Comparison of ENCODE assay signal across 9 cellular contexts in genomic region chr1:21956720-21957552, GRCh38. TPM values are rescaled to one million over a fixed set of nuclear protein-coding genes. Genes with fewer than 3 reads are reported as not detected.
DNase-seq lines count a peak whose midpoint lies in the region; ATAC-seq and TF ChIP-seq lines count a peak whose summit lies in the region.
"Had no signal": no experiment of that assay in that cellular context is flagged by ENCODE, and none has a peak within 500 bp of the region (broad histone marks: within the 10 kb centered on the region; RNA-seq: fewer than 3 reads in every experiment).

No MANE protein-coding gene starts in this region.

- no peaks in the 10 kb centered on the region for H3K36me3 ChIP-seq in BLaER1
- no peaks in the 10 kb centered on the region for H3K36me3 ChIP-seq in fibroblast of lung (ENCODE audit: control insufficient read depth, insufficient read depth, low read length)

- no peak overlapping the region for H3K4me3 ChIP-seq in BLaER1
- no peak overlapping the region for H3K4me3 ChIP-seq in fibroblast of lung (replicated peaks in 1 of 4; ENCODE audit: control extremely low read depth in 1 of 4, insufficient read depth in 1 of 4, low read depth in 3 of 4, low read length in 4 of 4)

- in situ Hi-C loops in GM13976 (cut with MboI; ENCODE audit: low sequenced_read_pairs, unreplicated experiment), result loop anchor here (25.0 kb wide), 1 partner anchor 720 kb away; no protein-coding TSS in a partner anchor

- H4K20me1 ChIP-seq in BLaER1 (no peaks in the 10 kb centered on the region), fibroblast of lung (ENCODE audit: control insufficient read depth, extremely low read depth, insufficient read depth, low read length) (no peaks in the 10 kb centered on the region)

- TF ChIP-seq CTCF in fibroblast of lung (conservative IDR thresholded peaks at IDR 0.05 in 1 of 2, IDR thresholded peaks at IDR 0.05 in 1 of 2; ENCODE audit: low read depth in 1 of 2, low read length in 2 of 2) (no peak), GM13976 (IDR thresholded peaks at IDR 0.05; ENCODE audit: borderline replicate concordance, control extremely low read depth, extremely low read depth, insufficient read depth, missing control alignments) (no peak)

- DNase-seq in NCI-H1092 treated with DMSO at 0.1 percent for 48 hours (lab: John Stamatoyannopoulos, UW), result peak; percentile 50
- peak; percentile 23 for DNase-seq in activated CD8-positive, alpha-beta memory T cell treated with anti-CD3 and anti-CD28 coated beads, Interleukin-2, amount 50 U/mL, for 1 hour (ENCODE audit: extremely low read depth)
- peak; percentile 58 to 65 for DNase-seq in fibroblast of lung (ENCODE audit: low read depth in 2 of 2)
- DNase-seq in sciatic nerve (ENCODE audit: low spot score), result no peak
- no peak for DNase-seq in GM13976 (ENCODE audit: low spot score)

- H3K9ac ChIP-seq in BLaER1 (no peak overlapping the region), fibroblast of lung (ENCODE audit: insufficient read depth, low read length) (no peak overlapping the region)

- H2AFZ ChIP-seq in fibroblast of lung (ENCODE audit: low read length), result no peak overlapping the region

- H3K9me3 ChIP-seq in BLaER1 (no peaks in the 10 kb centered on the region), fibroblast of lung (ENCODE audit: control insufficient read depth, insufficient read depth, low read depth, low read length) (no peaks in the 10 kb centered on the region)

- peaks cover 57% of the 10 kb centered on the region for H3K4me1 ChIP-seq in BLaER1
- peaks cover 4% of the 10 kb centered on the region for H3K4me1 ChIP-seq in fibroblast of lung (ENCODE audit: control insufficient read depth, extremely low read depth, insufficient read depth, low read length)

- intact Hi-C loops in sciatic nerve (cut with DNase I), result no loop called here

- H3K27me3 ChIP-seq in BLaER1, result no peaks in the 10 kb centered on the region
- peaks cover 3% of the 10 kb centered on the region for H3K27me3 ChIP-seq in fibroblast of lung (ENCODE audit: control insufficient read depth, insufficient read depth, low read length)

- H3K27ac ChIP-seq in BLaER1, result peak overlapping the region; percentile 20
- no peak overlapping the region for H3K27ac ChIP-seq in fibroblast of lung (ENCODE audit: insufficient read depth, low read length)

- no peaks in the 10 kb centered on the region for H3K79me2 ChIP-seq in fibroblast of lung (ENCODE audit: control insufficient read depth, insufficient read depth, low read length)

- H3K4me2 ChIP-seq in BLaER1, result peak overlapping the region; percentile 70
- H3K4me2 ChIP-seq in fibroblast of lung (ENCODE audit: extremely low read depth, insufficient read depth, low read length), result no peak overlapping the region

- ATAC-seq in sciatic nerve (peak; percentile 21), GM19351 (IDR thresholded peaks at IDR 0.05; ENCODE audit: unreplicated experiment) (no peak), HG02938 (IDR thresholded peaks at IDR 0.05; ENCODE audit: unreplicated experiment) (no peak)

RNA-seq across cellular contexts. Expression of gene HSPG2, which starts 19.8 kb away (rescaled TPM):
- total RNA-seq in fibroblast of lung, result 49.8 and 88.4 TPM in 2 replicates
- 21.2 and 40.7 TPM in 2 replicates for polyA plus RNA-seq in fibroblast of lung
- polyA plus RNA-seq in fibroblast of lung (2012), result 91.8 and 196 TPM in 2 replicates
- polyA minus RNA-seq in fibroblast of lung (ENCODE audit: low replicate concordance), result 177 and 384 TPM in 2 replicates
- 887 TPM for total RNA-seq in sciatic nerve

RNA-seq across cellular contexts. Expression of gene CELA3B, which starts 19.9 kb away (rescaled TPM):
- total RNA-seq in fibroblast of lung (not detected in 2 replicates), sciatic nerve (1.2 TPM)
- not detected in 2 replicates for polyA plus RNA-seq in fibroblast of lung
- polyA plus RNA-seq in fibroblast of lung (2012), result not detected in 2 replicates
- polyA minus RNA-seq in fibroblast of lung (ENCODE audit: low replicate concordance), result not detected in 2 replicates
- total RNA-seq: activated CD8-positive, alpha-beta memory T cell treated with anti-CD3 and anti-CD28 coated beads for 36 hours had no signal

RNA-seq across cellular contexts. Expression of gene CELA3A, which starts 44.5 kb away (rescaled TPM):
- total RNA-seq in fibroblast of lung (not detected in 2 replicates), sciatic nerve (2.9 TPM)
- polyA plus RNA-seq in fibroblast of lung, result not detected in 2 replicates
- polyA plus RNA-seq in fibroblast of lung (2012), result not detected in 2 replicates
- polyA minus RNA-seq in fibroblast of lung (ENCODE audit: low replicate concordance), result not detected in 2 replicates
- total RNA-seq: activated CD8-positive, alpha-beta memory T cell treated with anti-CD3 and anti-CD28 coated beads for 36 hours had no signal

Comparison
In these comparisons a context has a peak if more than half of its experiments do, and no peak if none do; other contexts are left out.
1. DNase-seq: peak in NCI-H1092 treated with DMSO at 0.1 percent for 48 hours (single experiment), activated CD8-positive, alpha-beta memory T cell treated with anti-CD3 and anti-CD28 coated beads, Interleukin-2, amount 50 U/mL, for 1 hour (single experiment) and fibroblast of lung (2 of 2); none in sciatic nerve (single experiment) and GM13976 (single experiment).